3 cellular contexts compared by ENCODE assay signal in genomic region chr11:133425992-133426391, GRCh38.
"Had no signal": no experiment of that assay in that cellular context is flagged by ENCODE, and none has a peak within 500 bp of the region (broad histone marks: within the 10 kb centered on the region; RNA-seq: fewer than 3 reads in every experiment).

No MANE protein-coding gene starts in this region.

- H3K4me3 ChIP-seq: GM12878 had no signal

- DNase-seq: GDM1, GF-D8 had no signal

- ATAC-seq: GM12878 had no signal
